In genomic region chr19:53193534-53194222, GRCh38 we compare ENCODE assay signal across 8 cellular contexts. TPM values are rescaled to one million over a fixed set of nuclear protein-coding genes. Genes with fewer than 3 reads are reported as not detected.
DNase-seq lines count a peak whose midpoint lies in the region; ATAC-seq and TF ChIP-seq lines count a peak whose summit lies in the region.

No MANE protein-coding gene starts in this region.

- no peaks in the 10 kb centered on the region for H3K27me3 Mint-ChIP-seq in chondrocyte (ENCODE audit: low read depth)
- H3K27me3 Mint-ChIP-seq in natural killer cell treated with Interleukin-12 subunit alpha and Interleukin-12 subunit beta and Interleukin-15 and Interleukin-18, amount 100 ng/mL, for 72 hours: no peaks in the 10 kb centered on the region

- peaks cover 28% of the 10 kb centered on the region for H3K4me1 Mint-ChIP-seq in chondrocyte (ENCODE audit: low read depth)
- peaks cover 21 to 27% of the 10 kb centered on the region in 2 donors for H3K4me1 Mint-ChIP-seq in natural killer cell treated with Interleukin-12 subunit alpha and Interleukin-12 subunit beta and Interleukin-15 and Interleukin-18, amount 100 ng/mL, for 72 hours (ENCODE audit: low read depth in 2 of 2)

- H3K4me3 ChIP-seq in AG04449 (ENCODE audit: low read depth, low read length): peak overlapping the region; percentile 66

- TF ChIP-seq CTCF in AG04449 (IDR thresholded peaks at IDR 0.05; ENCODE audit: insufficient read depth, low read length, missing control alignments): no peak
- TF ChIP-seq CTCF in chondrocyte (IDR thresholded peaks at IDR 0.05): no peak

- peaks cover 13% of the 10 kb centered on the region for H3K36me3 Mint-ChIP-seq in chondrocyte (ENCODE audit: low read depth)
- H3K36me3 Mint-ChIP-seq in natural killer cell treated with Interleukin-12 subunit alpha and Interleukin-12 subunit beta and Interleukin-15 and Interleukin-18, amount 100 ng/mL, for 72 hours: peaks cover 25% of the 10 kb centered on the region

- ATAC-seq in HG02759 (IDR thresholded peaks at IDR 0.05; ENCODE audit: unreplicated experiment) (peak; percentile 14), GM21717 (IDR thresholded peaks at IDR 0.05; ENCODE audit: unreplicated experiment) (no peak), HG02885 (IDR thresholded peaks at IDR 0.05; ENCODE audit: poor library complexity, unreplicated experiment) (no peak)
- no peak for ATAC-seq in natural killer cell treated with Interleukin-12 subunit alpha and Interleukin-12 subunit beta and Interleukin-15 and Interleukin-18, amount 100 ng/mL, for 72 hours

- H3K4me3 Mint-ChIP-seq in chondrocyte (ENCODE audit: unreplicated experiment): peak overlapping the region; percentile 92
- H3K4me3 Mint-ChIP-seq in natural killer cell treated with Interleukin-12 subunit alpha and Interleukin-12 subunit beta and Interleukin-15 and Interleukin-18, amount 100 ng/mL, for 72 hours: peak overlapping the region; percentile 89

- CTCF ChIA-PET in AG04449 (lab: Yijun Ruan, JAX): interaction anchor here (1.2 to 2.7 kb wide), 3 partner anchors 9 to 201 kb away, joined by 4 to 11 read pairs (median 4); partner anchors contain the start of gene ZNF765

- peaks cover 3% of the 10 kb centered on the region for H3K9me3 Mint-ChIP-seq in chondrocyte (ENCODE audit: low read depth)
- peaks cover 7% of the 10 kb centered on the region for H3K9me3 Mint-ChIP-seq in natural killer cell treated with Interleukin-12 subunit alpha and Interleukin-12 subunit beta and Interleukin-15 and Interleukin-18, amount 100 ng/mL, for 72 hours

- POLR2A ChIA-PET in AG04449 (lab: Yijun Ruan, JAX): no interaction called here

- H3K27ac Mint-ChIP-seq in chondrocyte (ENCODE audit: unreplicated experiment): no peak overlapping the region
- peak overlapping the region; percentile 84 to 85 for H3K27ac Mint-ChIP-seq in natural killer cell treated with Interleukin-12 subunit alpha and Interleukin-12 subunit beta and Interleukin-15 and Interleukin-18, amount 100 ng/mL, for 72 hours

- DNase-seq in AG04449 (ENCODE audit: low read depth, low spot score) (no peak), chondrocyte (ENCODE audit: low spot score) (no peak), mesenteric fat pad (ENCODE audit: low spot score) (no peak), HT-29 (ENCODE audit: low spot score) (no peak)
- no peak for DNase-seq in natural killer cell treated with Interleukin-12 subunit alpha and Interleukin-12 subunit beta and Interleukin-15 and Interleukin-18, amount 100 ng/mL, for 72 hours (ENCODE audit: low spot score)

RNA-seq across cellular contexts. Expression of gene ZNF665, which starts 0.5 kb away (rescaled TPM):
- total RNA-seq in chondrocyte: 1.4 to 4.7 TPM (median 3.3 TPM) in 3 replicates
- total RNA-seq in natural killer cell treated with Interleukin-12 subunit alpha and Interleukin-12 subunit beta and Interleukin-15 and Interleukin-18, amount 100 ng/mL, for 72 hours: 1 to 10 TPM; 2.1 to 3.0 TPM
- 2.5 TPM for total RNA-seq in mesenteric fat pad
- total RNA-seq in HT-29 (2014; rRNA removed; shearing (Covaris generic)): not detected in 2 replicates

RNA-seq across cellular contexts. Expression of gene ZNF347, which starts 34.8 kb away (rescaled TPM):
- total RNA-seq in chondrocyte: 10.5 to 14.1 TPM (median 11.0 TPM) in 3 replicates
- 10 to 100 TPM in 1 of 2 donors, 1 to 10 TPM in 1; 4.6 to 12.6 TPM for total RNA-seq in natural killer cell treated with Interleukin-12 subunit alpha and Interleukin-12 subunit beta and Interleukin-15 and Interleukin-18, amount 100 ng/mL, for 72 hours
- total RNA-seq in mesenteric fat pad: 9.7 TPM
- total RNA-seq in HT-29 (2014; rRNA removed; shearing (Covaris generic)): not detected in 2 replicates
